In the genomic region with DNA sequence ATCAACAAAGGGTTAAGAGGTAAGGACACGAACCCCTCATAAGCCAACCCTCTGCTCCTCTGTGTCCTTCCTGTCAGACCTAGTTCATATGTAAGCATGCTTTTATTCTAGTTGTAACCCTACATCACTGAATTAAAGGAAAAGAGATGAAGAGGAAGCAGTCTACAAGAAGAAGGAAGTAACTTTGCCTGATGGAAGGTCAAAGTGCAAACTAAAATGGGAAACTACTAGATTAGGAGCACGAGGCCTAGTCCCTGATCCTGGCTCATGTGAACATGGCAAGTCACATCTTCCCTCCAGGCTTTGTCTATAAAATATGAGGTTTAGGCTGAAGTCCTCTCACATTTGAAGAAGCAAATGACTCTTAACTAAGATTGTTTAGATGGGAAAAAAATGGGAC, we compare ENCODE assay signal across 24 cellular contexts.
"Had no signal": no experiment of that assay in that cellular context is flagged by ENCODE, and none has a peak within 500 bp of the region (broad histone marks: within the 10 kb centered on the region; RNA-seq: fewer than 3 reads in every experiment).

No MANE protein-coding gene starts in this region.

- H3K27me3 Mint-ChIP-seq: activated CD4-positive, alpha-beta T cell treated with anti-CD3 and anti-CD28 coated beads, Interleukin-2, amount 10 ng/mL, durations not matched to agents 7 days and 5 days; activated T-cell treated with anti-CD3 and anti-CD28 coated beads, Interleukin-2, amount 50 U/mL, for 24 hours; dendritic cell treated with granulocyte-macrophage colony-stimulating factor and Interleukin-4, amounts not matched to agents 40 ng/mL and 50 ng/mL, for 4 days; type B pancreatic cell had no signal

- H3K36me3 Mint-ChIP-seq: activated naive CD4-positive, alpha-beta T cell treated with anti-CD3 and anti-CD28 coated beads, Interleukin-2, amount 50 U/mL, for 72 hours; brain; type B pancreatic cell had no signal

- H3K27ac ChIP-seq: foreskin keratinocyte, pancreas, psoas muscle, right atrium auricular region, thoracic aorta, VCaP had no signal

- H3K27me3 ChIP-seq: foreskin keratinocyte, pancreas, right atrium auricular region had no signal

- H3K9me3 Mint-ChIP-seq: activated CD4-positive, alpha-beta T cell treated with anti-CD3 and anti-CD28 coated beads, Interleukin-2, amount 10 ng/mL, durations not matched to agents 7 days and 5 days; activated naive CD4-positive, alpha-beta T cell treated with anti-CD3 and anti-CD28 coated beads, Interleukin-2, amount 50 U/mL, for 72 hours; activated T-cell treated with anti-CD3 and anti-CD28 coated beads, Interleukin-2, amount 50 U/mL, for 24 hours; activated T-helper 17 cell treated with anti-CD3 and anti-CD28 coated beads, Interleukin-2, amount 50 U/mL, for 72 hours; brain; dendritic cell treated with granulocyte-macrophage colony-stimulating factor and Interleukin-4, amounts not matched to agents 40 ng/mL and 50 ng/mL, for 4 days; nephron had no signal

- H3K4me1 ChIP-seq: pancreas, psoas muscle, right atrium auricular region had no signal

- H3K4me3 ChIP-seq: pancreas, psoas muscle, right atrium auricular region, thoracic aorta had no signal

- DNase-seq: activated CD4-positive, alpha-beta T cell treated with anti-CD3 and anti-CD28 coated beads, Interleukin-2, amount 10 ng/mL, durations not matched to agents 7 days and 5 days; activated T-cell treated with anti-CD3 and anti-CD28 coated beads, Interleukin-2, amount 50 U/mL, for 24 hours; aorta; effector CD4-positive, alpha-beta T cell; erythroblast; foreskin keratinocyte; hippocampal formation; left ventricle myocardium superior; mammary epithelial cell; midbrain; pancreas; psoas muscle; stimulated activated CD4-positive, alpha-beta T cell treated with anti-CD3 and anti-CD28 coated beads, Interleukin-4, amount 100 ng/mL, for 24 hours; stimulated activated naive CD4-positive, alpha-beta T cell treated with Interleukin-2 at 50 U/mL for 16 hours; T-helper 2 cell had no signal

- H3K27ac Mint-ChIP-seq: activated CD4-positive, alpha-beta T cell treated with anti-CD3 and anti-CD28 coated beads, Interleukin-2, amount 10 ng/mL, durations not matched to agents 7 days and 5 days; activated naive CD4-positive, alpha-beta T cell treated with anti-CD3 and anti-CD28 coated beads, Interleukin-2, amount 50 U/mL, for 72 hours; activated T-cell treated with anti-CD3 and anti-CD28 coated beads, Interleukin-2, amount 50 U/mL, for 24 hours; activated T-helper 17 cell treated with anti-CD3 and anti-CD28 coated beads, Interleukin-2, amount 50 U/mL, for 72 hours; brain; dendritic cell treated with granulocyte-macrophage colony-stimulating factor and Interleukin-4, amounts not matched to agents 40 ng/mL and 50 ng/mL, for 4 days; nephron; type B pancreatic cell had no signal

- H3K4me1 Mint-ChIP-seq: activated CD4-positive, alpha-beta T cell treated with anti-CD3 and anti-CD28 coated beads, Interleukin-2, amount 10 ng/mL, durations not matched to agents 7 days and 5 days; activated T-helper 17 cell treated with anti-CD3 and anti-CD28 coated beads, Interleukin-2, amount 50 U/mL, for 72 hours; brain; nephron had no signal

- H3K36me3 ChIP-seq: pancreas, right atrium auricular region, thoracic aorta had no signal

- H3K9me3 ChIP-seq: pancreas, psoas muscle, right atrium auricular region, thoracic aorta had no signal

- H3K4me3 Mint-ChIP-seq: activated CD4-positive, alpha-beta T cell treated with anti-CD3 and anti-CD28 coated beads, Interleukin-2, amount 10 ng/mL, durations not matched to agents 7 days and 5 days; activated T-cell treated with anti-CD3 and anti-CD28 coated beads, Interleukin-2, amount 50 U/mL, for 24 hours; activated T-helper 17 cell treated with anti-CD3 and anti-CD28 coated beads, Interleukin-2, amount 50 U/mL, for 72 hours; brain; dendritic cell treated with granulocyte-macrophage colony-stimulating factor and Interleukin-4, amounts not matched to agents 40 ng/mL and 50 ng/mL, for 4 days; nephron; type B pancreatic cell had no signal
